ENCODE assay signal across 12 cellular contexts in genomic region chr7:19107142-19107391, GRCh38. TPM values are rescaled to one million over a fixed set of nuclear protein-coding genes. Genes with fewer than 3 reads are reported as not detected.
DNase-seq lines count a peak whose midpoint lies in the region; ATAC-seq and TF ChIP-seq lines count a peak whose summit lies in the region.
"Had no signal": no experiment of that assay in that cellular context is flagged by ENCODE, and none has a peak within 500 bp of the region (broad histone marks: within the 10 kb centered on the region; RNA-seq: fewer than 3 reads in every experiment).

No MANE protein-coding gene starts in this region.

- H3K4me3 ChIP-seq in GM23248 (peak overlapping the region; percentile 88), body of pancreas (no peak overlapping the region), iPS-15b (ENCODE audit: low read depth, low read length) (peak overlapping the region; percentile 59), skin epidermis (peak overlapping the region in 4 of 7 experiments; percentile 14 to 33 (median 24)), HAP-1 (no peak overlapping the region)

- H3K27me3 ChIP-seq in GM23248 (replicated peaks; ENCODE audit: insufficient read depth) (no peaks in the 10 kb centered on the region), body of pancreas (peaks cover 0 to 58% of the 10 kb centered on the region in 2 donors), iPS-15b (ENCODE audit: control insufficient read depth, insufficient read depth, low read length) (peaks cover 95% of the 10 kb centered on the region), HAP-1 (ENCODE audit: low read depth) (no peaks in the 10 kb centered on the region)

- WGBS in GM23248 (ENCODE audit: low coverage in 1 of 2, low lambda C conversion rate in 2 of 2, missing lambda C conversion rate in 2 of 2), 2 experiments = 1 to 2% methylated on average over 8 of the region's 8 CpGs
- WGBS in body of pancreas, 2 donors = 4 to 7% methylated on average over 8 of the region's 8 CpGs

- peak overlapping the region; percentile 84 for H2AFZ ChIP-seq in GM23248

- H3K9me2 ChIP-seq in GM23248 (ENCODE audit: insufficient read depth) = no peaks in the 10 kb centered on the region

- peaks cover 45% of the 10 kb centered on the region for H3F3A ChIP-seq in GM23248 (ENCODE audit: insufficient read depth)

- TF ChIP-seq POLR2A in body of pancreas (IDR thresholded peaks at IDR 0.05) = no peak

- H3K4me1 ChIP-seq in GM23248 (ENCODE audit: insufficient read depth) (peaks cover 71% of the 10 kb centered on the region), body of pancreas (peaks cover 26% of the 10 kb centered on the region), iPS-15b (ENCODE audit: control insufficient read depth, insufficient read depth, low read length) (peaks cover 23% of the 10 kb centered on the region), HAP-1 (no peaks in the 10 kb centered on the region)

- H4K20me1 ChIP-seq in GM23248 (ENCODE audit: insufficient read depth) = no peaks in the 10 kb centered on the region

- H3K36me3 ChIP-seq in GM23248 (ENCODE audit: low read depth) (no peaks in the 10 kb centered on the region), body of pancreas (replicated peaks in 1 of 2; ENCODE audit: insufficient read depth in 1 of 2, low read depth in 2 of 2) (no peaks in the 10 kb centered on the region), iPS-15b (ENCODE audit: control insufficient read depth, insufficient read depth, low read length) (no peaks in the 10 kb centered on the region), HAP-1 (replicated peaks) (no peaks in the 10 kb centered on the region)

- DNase-seq in GM23248 = no peak
- no peak for DNase-seq in body of pancreas
- DNase-seq in HAP-1 (ENCODE audit: low spot score in 2 of 2) = no peak
- no peak for DNase-seq in NCI-H1092 treated with DMSO at 0.1 percent for 48 hours (lab: John Stamatoyannopoulos, UW)
- no peak for DNase-seq in activated naive CD4-positive, alpha-beta T cell treated with anti-CD3 and anti-CD28 coated beads, Interleukin-2, amount 50 U/mL, for 16 hours
- DNase-seq: activated CD8-positive, alpha-beta memory T cell treated with anti-CD3 and anti-CD28 coated beads, Interleukin-2, amount 10 ng/mL, durations not matched to agents 7 days and 5 days; DMS153 had no signal

- peak overlapping the region; percentile 97 for H3K27ac ChIP-seq in GM23248
- no peak overlapping the region for H3K27ac ChIP-seq in body of pancreas
- H3K27ac ChIP-seq in skin epidermis = peak overlapping the region in 20 of 21 experiments; percentile 46 to 94 (median 79)

- peaks cover 95% of the 10 kb centered on the region for H3K79me2 ChIP-seq in GM23248 (ENCODE audit: insufficient read depth)

- peak overlapping the region; percentile 99 for H3K4me2 ChIP-seq in GM23248 (ENCODE audit: unreplicated experiment)

- H3K9ac ChIP-seq in GM23248 (peak overlapping the region; percentile 95), iPS-15b (ENCODE audit: low read depth, low read length) (no peak overlapping the region)

- ATAC-seq in body of pancreas (peak; percentile 33), GM21423 (IDR thresholded peaks at IDR 0.05; ENCODE audit: unreplicated experiment) (no peak)
- ATAC-seq: activated CD8-positive, alpha-beta memory T cell treated with anti-CD3 and anti-CD28 coated beads, Interleukin-2, amount 10 ng/mL, durations not matched to agents 7 days and 5 days had no signal

- in situ Hi-C loops in GM23248 (cut with MboI) (loop anchor here (25.0 kb wide), 1 partner anchor 745 kb away; no protein-coding TSS in a partner anchor), HAP-1 (cut with MboI; ENCODE audit: low sequenced_read_pairs) (loop anchor here (25.0 kb wide), 1 partner anchor 330 kb away; no protein-coding TSS in a partner anchor)

- TF ChIP-seq CTCF in body of pancreas (IDR thresholded peaks at IDR 0.05) = no peak

- H3K9me3 ChIP-seq in GM23248 (ENCODE audit: low read depth) = no peaks in the 10 kb centered on the region
- H3K9me3 ChIP-seq in body of pancreas = no peaks in the 10 kb centered on the region
- H3K9me3 ChIP-seq in iPS-15b (ENCODE audit: control insufficient read depth, insufficient read depth, low read length) = no peaks in the 10 kb centered on the region
- H3K9me3 ChIP-seq in HAP-1 = no peaks in the 10 kb centered on the region

- intact Hi-C loops in body of pancreas (cut with DNase I) = no loop called here

RNA-seq across cellular contexts. Expression of gene TWIST1, which starts 10.4 kb away (rescaled TPM):
- total RNA-seq in GM23248 (2014; rRNA removed; shearing (Covaris generic)) = 45.7 and 47.8 TPM in 2 replicates
- 17.2 and 17.5 TPM in 2 replicates for polyA plus RNA-seq in GM23248 (2016; fragmentation: Nextera tagmentation; extraction: Ambion mirVana)
- 1 to 10 TPM in 1 of 2 donors, under 1 TPM in 1; 0.52 to 3.0 TPM for total RNA-seq in body of pancreas

RNA-seq across cellular contexts. Expression of gene FERD3L, which starts 38.2 kb away (rescaled TPM):
- not detected in 2 replicates for total RNA-seq in GM23248 (2014; rRNA removed; shearing (Covaris generic))
- polyA plus RNA-seq in GM23248 (2016; fragmentation: Nextera tagmentation; extraction: Ambion mirVana) = not detected in 2 replicates
- total RNA-seq in body of pancreas = not detected
- total RNA-seq: activated CD8-positive, alpha-beta memory T cell treated with anti-CD3 and anti-CD28 coated beads, Interleukin-2, amount 10 ng/mL, durations not matched to agents 7 days and 5 days; kidney epithelial cell; subcutaneous adipose tissue had no signal

Comparison
In these comparisons a context has a peak if more than half of its experiments do, and no peak if none do; other contexts are left out.
1. H3K27ac ChIP-seq: peak in GM23248 (single experiment) and skin epidermis (20 of 21); none in body of pancreas (0 of 4).
2. H3K4me3 ChIP-seq: peak in GM23248 (single experiment), iPS-15b (single experiment) and skin epidermis (4 of 7); none in body of pancreas (0 of 2) and HAP-1 (single experiment).
3. RNA of gene TWIST1, which starts 10.4 kb away (total RNA-seq): 45.7 to 47.8 TPM in GM23248; 0.52 to 3.0 TPM in body of pancreas; every median in the first group is over 10 times any median in the second.